1 cellular context compared by ENCODE assay signal in the genomic region with DNA sequence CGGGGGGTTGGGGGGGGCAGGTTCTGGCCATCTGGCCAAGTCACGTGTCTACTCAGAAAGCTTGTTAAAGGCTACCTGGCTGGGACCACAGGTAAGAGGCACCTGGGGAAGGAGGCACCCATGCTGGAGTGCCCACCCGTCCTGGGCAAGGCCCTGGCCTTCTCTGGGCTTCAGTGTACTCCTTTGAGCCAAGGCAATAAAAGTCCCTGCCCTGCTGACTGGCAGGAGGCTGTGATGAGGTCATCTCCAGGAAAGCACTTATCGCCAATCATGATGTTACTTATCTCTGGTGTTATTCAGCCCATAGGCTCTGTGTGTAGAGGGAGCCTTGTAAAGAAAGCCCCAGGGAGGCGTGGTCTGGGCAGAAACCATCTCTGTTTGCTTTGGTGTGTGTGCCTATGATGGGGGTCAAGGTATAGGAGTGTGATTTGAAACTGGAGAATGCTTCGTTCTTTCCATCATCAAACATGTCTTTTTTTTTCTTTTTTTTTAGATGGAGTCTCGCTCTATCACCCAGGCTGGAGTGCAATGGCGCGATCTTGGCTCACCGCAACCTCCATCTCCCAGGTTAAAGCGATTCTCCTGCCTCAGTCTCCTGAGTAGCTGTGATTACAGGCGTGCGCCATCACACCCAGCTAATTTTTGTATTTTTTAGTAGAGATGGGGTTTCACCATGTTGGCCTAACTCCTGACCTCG.
TF ChIP-seq lines count a peak whose summit lies in the region.

No MANE protein-coding gene starts in this region.

TF ChIP-seq in HepG2, 621 proteins besides CTCF, POLR2A, EP300 and RAD21 (continues in another document):
- no peak for TF ChIP-seq SP1 (IDR thresholded peaks at IDR 0.05)
- no peak for TF ChIP-seq SP1 (CRISPR knock-in tag; IDR thresholded peaks at IDR 0.05)
- TF ChIP-seq, protein P1, sequence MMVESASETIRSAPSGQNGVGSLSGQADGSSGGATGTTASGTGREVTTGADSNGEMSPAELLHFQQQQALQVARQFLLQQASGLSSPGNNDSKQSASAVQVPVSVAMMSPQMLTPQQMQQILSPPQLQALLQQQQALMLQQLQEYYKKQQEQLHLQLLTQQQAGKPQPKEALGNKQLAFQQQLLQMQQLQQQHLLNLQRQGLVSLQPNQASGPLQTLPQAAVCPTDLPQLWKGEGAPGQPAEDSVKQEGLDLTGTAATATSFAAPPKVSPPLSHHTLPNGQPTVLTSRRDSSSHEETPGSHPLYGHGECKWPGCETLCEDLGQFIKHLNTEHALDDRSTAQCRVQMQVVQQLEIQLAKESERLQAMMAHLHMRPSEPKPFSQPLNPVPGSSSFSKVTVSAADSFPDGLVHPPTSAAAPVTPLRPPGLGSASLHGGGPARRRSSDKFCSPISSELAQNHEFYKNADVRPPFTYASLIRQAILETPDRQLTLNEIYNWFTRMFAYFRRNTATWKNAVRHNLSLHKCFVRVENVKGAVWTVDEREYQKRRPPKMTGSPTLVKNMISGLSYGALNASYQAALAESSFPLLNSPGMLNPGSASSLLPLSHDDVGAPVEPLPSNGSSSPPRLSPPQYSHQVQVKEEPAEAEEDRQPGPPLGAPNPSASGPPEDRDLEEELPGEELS (CRISPR knock-in tag; IDR thresholded peaks at IDR 0.05), result no peak
- 0 out of 2 replicates have a peak, but pooled peaks have one; percentile 18 for TF ChIP-seq HDAC2 (CRISPR knock-in tag; IDR thresholded peaks at IDR 0.05)
- peak; percentile 50 for TF ChIP-seq FOSL2 (CRISPR knock-in tag; IDR thresholded peaks at IDR 0.05)
- no peak for TF ChIP-seq MAZ (IDR thresholded peaks at IDR 0.05; ENCODE audit: borderline replicate concordance, low read depth, low read length)
- TF ChIP-seq MAZ (CRISPR knock-in tag; IDR thresholded peaks at IDR 0.05; ENCODE audit: low read depth), result no peak
- TF ChIP-seq KLF12 (CRISPR knock-in tag; IDR thresholded peaks at IDR 0.05; ENCODE audit: borderline replicate concordance), result no peak
- no peak for TF ChIP-seq ZBTB10 (CRISPR knock-in tag; IDR thresholded peaks at IDR 0.05; ENCODE audit: borderline replicate concordance)
- TF ChIP-seq ZNF430 (CRISPR knock-in tag; IDR thresholded peaks at IDR 0.05), result no peak
- TF ChIP-seq MED1 (CRISPR knock-in tag; IDR thresholded peaks at IDR 0.05), result peak; percentile 29; the same call in 1 of the 2 replicates
- TF ChIP-seq CEBPB (IDR thresholded peaks at IDR 0.05; ENCODE audit: borderline replicate concordance, low read depth, low read length), result no peak
- no peak for TF ChIP-seq CREB1 (IDR thresholded peaks at IDR 0.05)
- TF ChIP-seq CREB1 (CRISPR knock-in tag; IDR thresholded peaks at IDR 0.05), result peak; percentile 45
- no peak for TF ChIP-seq NR2F6 (IDR thresholded peaks at IDR 0.05)
- TF ChIP-seq NR2F6 (CRISPR knock-in tag; IDR thresholded peaks at IDR 0.05), result 0 out of 2 replicates have a peak, but pooled peaks have one; percentile 15
- no peak for TF ChIP-seq NONO (IDR thresholded peaks at IDR 0.05)
- TF ChIP-seq NONO (CRISPR knock-in tag; conservative IDR thresholded peaks at IDR 0.05), result no peak
- TF ChIP-seq, protein P2, sequence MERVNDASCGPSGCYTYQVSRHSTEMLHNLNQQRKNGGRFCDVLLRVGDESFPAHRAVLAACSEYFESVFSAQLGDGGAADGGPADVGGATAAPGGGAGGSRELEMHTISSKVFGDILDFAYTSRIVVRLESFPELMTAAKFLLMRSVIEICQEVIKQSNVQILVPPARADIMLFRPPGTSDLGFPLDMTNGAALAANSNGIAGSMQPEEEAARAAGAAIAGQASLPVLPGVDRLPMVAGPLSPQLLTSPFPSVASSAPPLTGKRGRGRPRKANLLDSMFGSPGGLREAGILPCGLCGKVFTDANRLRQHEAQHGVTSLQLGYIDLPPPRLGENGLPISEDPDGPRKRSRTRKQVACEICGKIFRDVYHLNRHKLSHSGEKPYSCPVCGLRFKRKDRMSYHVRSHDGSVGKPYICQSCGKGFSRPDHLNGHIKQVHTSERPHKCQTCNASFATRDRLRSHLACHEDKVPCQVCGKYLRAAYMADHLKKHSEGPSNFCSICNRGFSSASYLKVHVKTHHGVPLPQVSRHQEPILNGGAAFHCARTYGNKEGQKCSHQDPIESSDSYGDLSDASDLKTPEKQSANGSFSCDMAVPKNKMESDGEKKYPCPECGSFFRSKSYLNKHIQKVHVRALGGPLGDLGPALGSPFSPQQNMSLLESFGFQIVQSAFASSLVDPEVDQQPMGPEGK (CRISPR knock-in tag; IDR thresholded peaks at IDR 0.05), result peak; percentile 49; the same call in 1 of the 2 replicates
- TF ChIP-seq TEF (CRISPR knock-in tag; IDR thresholded peaks at IDR 0.05), result no peak
- no peak for TF ChIP-seq ZNF580 (CRISPR knock-in tag; IDR thresholded peaks at IDR 0.05; ENCODE audit: borderline replicate concordance, low read depth)
- no peak for TF ChIP-seq ZNF546 (CRISPR knock-in tag; conservative IDR thresholded peaks at IDR 0.05)
- TF ChIP-seq, protein P3, sequence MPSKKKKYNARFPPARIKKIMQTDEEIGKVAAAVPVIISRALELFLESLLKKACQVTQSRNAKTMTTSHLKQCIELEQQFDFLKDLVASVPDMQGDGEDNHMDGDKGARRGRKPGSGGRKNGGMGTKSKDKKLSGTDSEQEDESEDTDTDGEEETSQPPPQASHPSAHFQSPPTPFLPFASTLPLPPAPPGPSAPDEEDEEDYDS (CRISPR knock-in tag; IDR thresholded peaks at IDR 0.05), result no peak
- no peak for TF ChIP-seq ZMYM4 (CRISPR knock-in tag; IDR thresholded peaks at IDR 0.05)
- TF ChIP-seq HNRNPK (IDR thresholded peaks at IDR 0.05; ENCODE audit: low read depth, low read length, poor library complexity, severe bottlenecking), result no peak
- peak; percentile 62 for TF ChIP-seq SP5 (CRISPR knock-in tag; IDR thresholded peaks at IDR 0.05; ENCODE audit: borderline replicate concordance, low read depth)
- no peak for TF ChIP-seq ZNF567 (CRISPR knock-in tag; IDR thresholded peaks at IDR 0.05; ENCODE audit: borderline replicate concordance)
- TF ChIP-seq FOXA1 (IDR thresholded peaks at IDR 0.05), result no peak
- peak; percentile 44; the same call in 1 of the 2 replicates for TF ChIP-seq FOXA1 (CRISPR knock-in tag; IDR thresholded peaks at IDR 0.05)
- TF ChIP-seq PRDM10 (CRISPR knock-in tag; IDR thresholded peaks at IDR 0.05; ENCODE audit: low read depth), result peak; percentile 63; the same call in 1 of the 2 replicates
- no peak for TF ChIP-seq JARID2 (CRISPR knock-in tag; IDR thresholded peaks at IDR 0.05; ENCODE audit: insufficient replicate concordance)
- TF ChIP-seq, protein P4, sequence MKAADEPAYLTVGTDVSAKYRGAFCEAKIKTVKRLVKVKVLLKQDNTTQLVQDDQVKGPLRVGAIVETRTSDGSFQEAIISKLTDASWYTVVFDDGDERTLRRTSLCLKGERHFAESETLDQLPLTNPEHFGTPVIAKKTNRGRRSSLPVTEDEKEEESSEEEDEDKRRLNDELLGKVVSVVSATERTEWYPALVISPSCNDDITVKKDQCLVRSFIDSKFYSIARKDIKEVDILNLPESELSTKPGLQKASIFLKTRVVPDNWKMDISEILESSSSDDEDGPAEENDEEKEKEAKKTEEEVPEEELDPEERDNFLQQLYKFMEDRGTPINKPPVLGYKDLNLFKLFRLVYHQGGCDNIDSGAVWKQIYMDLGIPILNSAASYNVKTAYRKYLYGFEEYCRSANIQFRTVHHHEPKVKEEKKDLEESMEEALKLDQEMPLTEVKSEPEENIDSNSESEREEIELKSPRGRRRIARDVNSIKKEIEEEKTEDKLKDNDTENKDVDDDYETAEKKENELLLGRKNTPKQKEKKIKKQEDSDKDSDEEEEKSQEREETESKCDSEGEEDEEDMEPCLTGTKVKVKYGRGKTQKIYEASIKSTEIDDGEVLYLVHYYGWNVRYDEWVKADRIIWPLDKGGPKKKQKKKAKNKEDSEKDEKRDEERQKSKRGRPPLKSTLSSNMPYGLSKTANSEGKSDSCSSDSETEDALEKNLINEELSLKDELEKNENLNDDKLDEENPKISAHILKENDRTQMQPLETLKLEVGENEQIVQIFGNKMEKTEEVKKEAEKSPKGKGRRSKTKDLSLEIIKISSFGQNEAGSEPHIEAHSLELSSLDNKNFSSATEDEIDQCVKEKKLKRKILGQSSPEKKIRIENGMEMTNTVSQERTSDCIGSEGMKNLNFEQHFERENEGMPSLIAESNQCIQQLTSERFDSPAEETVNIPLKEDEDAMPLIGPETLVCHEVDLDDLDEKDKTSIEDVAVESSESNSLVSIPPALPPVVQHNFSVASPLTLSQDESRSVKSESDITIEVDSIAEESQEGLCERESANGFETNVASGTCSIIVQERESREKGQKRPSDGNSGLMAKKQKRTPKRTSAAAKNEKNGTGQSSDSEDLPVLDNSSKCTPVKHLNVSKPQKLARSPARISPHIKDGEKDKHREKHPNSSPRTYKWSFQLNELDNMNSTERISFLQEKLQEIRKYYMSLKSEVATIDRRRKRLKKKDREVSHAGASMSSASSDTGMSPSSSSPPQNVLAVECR (CRISPR knock-in tag; IDR thresholded peaks at IDR 0.05; ENCODE audit: borderline replicate concordance), result no peak
- TF ChIP-seq ZIK1 (CRISPR knock-in tag; IDR thresholded peaks at IDR 0.05; ENCODE audit: borderline replicate concordance, low read depth), result no peak
- no peak for TF ChIP-seq ZNF556 (CRISPR knock-in tag; IDR thresholded peaks at IDR 0.05; ENCODE audit: borderline replicate concordance)
- TF ChIP-seq CREM (IDR thresholded peaks at IDR 0.05), result peak; percentile 25; the same call in 1 of the 2 replicates
- TF ChIP-seq CREM (CRISPR knock-in tag; IDR thresholded peaks at IDR 0.05), result no peak
- TF ChIP-seq TCF7L2 (IDR thresholded peaks at IDR 0.05; ENCODE audit: low read depth, low read length), result no peak
- no peak for TF ChIP-seq SRSF1 (optimal IDR thresholded peaks at IDR 0.05; ENCODE audit: low read depth, low read length)
- peak; percentile 45; the same call in 1 of the 2 replicates for TF ChIP-seq SAP130 (CRISPR knock-in tag; IDR thresholded peaks at IDR 0.05; ENCODE audit: low read depth)
- TF ChIP-seq, protein P5, sequence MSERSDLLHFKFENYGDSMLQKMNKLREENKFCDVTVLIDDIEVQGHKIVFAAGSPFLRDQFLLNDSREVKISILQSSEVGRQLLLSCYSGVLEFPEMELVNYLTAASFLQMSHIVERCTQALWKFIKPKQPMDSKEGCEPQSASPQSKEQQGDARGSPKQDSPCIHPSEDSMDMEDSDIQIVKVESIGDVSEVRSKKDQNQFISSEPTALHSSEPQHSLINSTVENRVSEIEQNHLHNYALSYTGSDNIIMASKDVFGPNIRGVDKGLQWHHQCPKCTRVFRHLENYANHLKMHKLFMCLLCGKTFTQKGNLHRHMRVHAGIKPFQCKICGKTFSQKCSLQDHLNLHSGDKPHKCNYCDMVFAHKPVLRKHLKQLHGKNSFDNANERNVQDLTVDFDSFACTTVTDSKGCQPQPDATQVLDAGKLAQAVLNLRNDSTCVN (CRISPR knock-in tag; IDR thresholded peaks at IDR 0.05; ENCODE audit: borderline replicate concordance), result no peak
- peak; percentile 72 for TF ChIP-seq ATF7 (IDR thresholded peaks at IDR 0.05)
- no peak for TF ChIP-seq ATF7 (CRISPR knock-in tag; IDR thresholded peaks at IDR 0.05)
- peak; percentile 16; the same call in 1 of the 2 replicates for TF ChIP-seq GATAD2A (CRISPR knock-in tag; IDR thresholded peaks at IDR 0.05)
